ENCODE assay signal across 8 cellular contexts in genomic region chr17:21019976-21020575, GRCh38. TPM values are rescaled to one million over a fixed set of nuclear protein-coding genes. Genes with fewer than 3 reads are reported as not detected.
A peak's percentile ranks its signal among the peaks of the same experiment; 100 is the strongest.
DNase-seq lines count a peak whose midpoint lies in the region; ATAC-seq, FAIRE-seq and TF ChIP-seq lines count a peak whose summit lies in the region.

No MANE protein-coding gene starts in this region.

- peaks cover 7 to 100% (median 86%) of the 10 kb centered on the region in 6 donors for H3K36me3 ChIP-seq in spleen

- no peaks in the 10 kb centered on the region for H3K27me3 Mint-ChIP-seq in activated CD4-positive, alpha-beta memory T cell treated with anti-CD3 and anti-CD28 coated beads, Interleukin-2, amount 10 ng/mL, durations not matched to agents 7 days and 5 days

- H3K4me1 ChIP-seq in spleen = peaks cover 5 to 67% (median 29%) of the 10 kb centered on the region in 6 donors

- no peaks in the 10 kb centered on the region for H3K9me3 Mint-ChIP-seq in activated CD4-positive, alpha-beta memory T cell treated with anti-CD3 and anti-CD28 coated beads, Interleukin-2, amount 10 ng/mL, durations not matched to agents 7 days and 5 days

- peaks cover 25% of the 10 kb centered on the region for H3K4me1 Mint-ChIP-seq in activated CD4-positive, alpha-beta memory T cell treated with anti-CD3 and anti-CD28 coated beads, Interleukin-2, amount 10 ng/mL, durations not matched to agents 7 days and 5 days

- peak overlapping the region in 1 of 8 donors; percentile 41 for H3K27ac ChIP-seq in spleen

- TF ChIP-seq POLR2A in spleen (IDR thresholded peaks at IDR 0.05) = no peak

- CTCF ChIA-PET in activated CD4-positive, alpha-beta memory T cell treated with anti-CD3 and anti-CD28 coated beads, Interleukin-2, amount 10 ng/mL, durations not matched to agents 7 days and 5 days (lab: Charles Lee) = interaction anchor here (0.6 to 2.3 kb wide), 5 partner anchors 23 to 268 kb away, joined by 3 to 19 read pairs (median 4); partner anchors contain the start of gene USP22

- no peak overlapping the region for H3K4me3 Mint-ChIP-seq in activated CD4-positive, alpha-beta memory T cell treated with anti-CD3 and anti-CD28 coated beads, Interleukin-2, amount 10 ng/mL, durations not matched to agents 7 days and 5 days

- H3K4me3 ChIP-seq in spleen = no peak overlapping the region

- no peak overlapping the region for H3K27ac Mint-ChIP-seq in activated CD4-positive, alpha-beta memory T cell treated with anti-CD3 and anti-CD28 coated beads, Interleukin-2, amount 10 ng/mL, durations not matched to agents 7 days and 5 days

- TF ChIP-seq CTCF in spleen (IDR thresholded peaks at IDR 0.05 in 8 of 11, conservative IDR thresholded peaks at IDR 0.05 in 3 of 11) = peak in 7 of 11 experiments; percentile 17 to 37 (median 29)

- DNase-seq in HT-29 (ENCODE audit: low spot score) = peak; percentile 26
- peak; percentile 61 for DNase-seq in activated CD4-positive, alpha-beta memory T cell treated with anti-CD3 and anti-CD28 coated beads, Interleukin-2, amount 10 ng/mL, durations not matched to agents 7 days and 5 days
- peak; percentile 69 for DNase-seq in globus pallidus (ENCODE audit: low spot score)
- peak; percentile 87 for DNase-seq in spleen
- no peak for DNase-seq in NCI-H2029 (lab: John Stamatoyannopoulos, UW)
- no peak for DNase-seq in EL

- peak; percentile 66 for FAIRE-seq in G401.6 (lab: Jason Lieb, UNC)

- WGBS in spleen, 5 donors = 56 to 76% (median 63%) methylated on average over 6 of the region's 6 CpGs

- POLR2A ChIA-PET in activated CD4-positive, alpha-beta memory T cell treated with anti-CD3 and anti-CD28 coated beads, Interleukin-2, amount 10 ng/mL, durations not matched to agents 7 days and 5 days (lab: Charles Lee) = interaction anchor here (0.6 to 3.0 kb wide), 3 partner anchors 14 to 79 kb away, joined by 3 to 16 read pairs (median 3); partner anchors contain the start of gene USP22

- ATAC-seq in HG03280 (IDR thresholded peaks at IDR 0.05; ENCODE audit: unreplicated experiment) = no peak

- H3K36me3 Mint-ChIP-seq in activated CD4-positive, alpha-beta memory T cell treated with anti-CD3 and anti-CD28 coated beads, Interleukin-2, amount 10 ng/mL, durations not matched to agents 7 days and 5 days (ENCODE audit: low read depth) = peaks cover 82% of the 10 kb centered on the region

- H3K27me3 ChIP-seq in spleen (replicated peaks in 1 of 7) = no peaks in the 10 kb centered on the region

- intact Hi-C loops in spleen (cut with DNase I; ENCODE audit: low total_unique reads) = no loop called here

- H3K9me3 ChIP-seq in spleen = no peaks in the 10 kb centered on the region

RNA-seq across cellular contexts. Expression of gene USP22, which starts 22.7 kb away (rescaled TPM):
- total RNA-seq in HT-29 (2014; rRNA removed; shearing (Covaris generic)) = 94.3 and 110 TPM in 2 replicates
- total RNA-seq in activated CD4-positive, alpha-beta memory T cell treated with anti-CD3 and anti-CD28 coated beads, Interleukin-2, amount 10 ng/mL, durations not matched to agents 7 days and 5 days = 100 to 1,000 TPM; 149 to 156 TPM
- 100 to 1,000 TPM; 131 to 200 (median 162) TPM for total RNA-seq in spleen
- 10 to 100 TPM; 21.7 to 44.2 (median 26.2) TPM for polyA plus RNA-seq in spleen

Comparison
In these comparisons a context has a peak if more than half of its experiments do, and no peak if none do; other contexts are left out.
1. DNase-seq: peak in HT-29 (single experiment), activated CD4-positive, alpha-beta memory T cell treated with anti-CD3 and anti-CD28 coated beads, Interleukin-2, amount 10 ng/mL, durations not matched to agents 7 days and 5 days (single experiment), globus pallidus (single experiment) and spleen (single experiment); none in NCI-H2029 (single experiment) and EL (single experiment).